31 cellular contexts compared by ENCODE assay signal in the genomic region with DNA sequence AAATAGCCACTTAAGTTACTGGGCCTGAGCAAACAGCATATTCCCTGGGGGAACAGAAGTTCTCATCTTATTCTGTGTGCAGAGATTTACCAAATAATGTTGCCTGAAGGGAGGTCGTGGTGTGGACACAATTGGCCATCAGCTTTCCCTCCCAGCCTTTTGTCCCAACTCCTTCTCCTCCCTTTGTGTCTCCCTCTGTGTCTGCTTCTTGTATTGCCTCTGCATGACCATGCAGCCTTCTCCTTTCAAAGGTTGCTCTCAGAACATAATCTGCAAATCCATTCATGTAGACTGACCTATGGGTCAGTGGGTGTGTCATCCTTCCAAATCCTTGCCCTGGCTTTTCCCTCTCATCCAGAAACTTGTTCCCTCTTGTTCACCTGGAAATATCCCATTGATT.
DNase-seq lines count a peak whose midpoint lies in the region; ATAC-seq and TF ChIP-seq lines count a peak whose summit lies in the region.
"Had no signal": no experiment of that assay in that cellular context is flagged by ENCODE, and none has a peak within 500 bp of the region (broad histone marks: within the 10 kb centered on the region; RNA-seq: fewer than 3 reads in every experiment).

No MANE protein-coding gene starts in this region.

- peak; percentile 1 for ATAC-seq in left ventricle myocardium superior
- no peak for ATAC-seq in left cardiac atrium
- no peak for ATAC-seq in HG03039 (IDR thresholded peaks at IDR 0.05; ENCODE audit: unreplicated experiment)
- no peak for ATAC-seq in upper lobe of right lung
- ATAC-seq: Panc1, psoas muscle had no signal

- no peak overlapping the region for H3K9ac ChIP-seq in endodermal cell (ENCODE audit: extremely low read depth, low read length, poor library complexity, severe bottlenecking)

- peaks cover 15% of the 10 kb centered on the region for H3K9me3 Mint-ChIP-seq in endodermal cell
- H3K9me3 Mint-ChIP-seq: activated CD4-positive, alpha-beta memory T cell treated with anti-CD3 and anti-CD28 coated beads, Interleukin-2, amount 10 ng/mL, durations not matched to agents 7 days and 5 days had no signal

- no peak overlapping the region for H3K4me3 Mint-ChIP-seq in endodermal cell
- H3K4me3 Mint-ChIP-seq: activated CD4-positive, alpha-beta memory T cell treated with anti-CD3 and anti-CD28 coated beads, Interleukin-2, amount 10 ng/mL, durations not matched to agents 7 days and 5 days; mesothelial cell of epicardium had no signal

- WGBS in endodermal cell (ENCODE audit: insufficient coverage in 1 of 2, insufficient read length in 1 of 2), 2 experiments: 43 to 85% methylated on average over 1 of the region's 1 CpG

- no peaks in the 10 kb centered on the region for H3K4me1 ChIP-seq in endodermal cell (ENCODE audit: control insufficient read depth, insufficient read depth, low read length)
- no peaks in the 10 kb centered on the region for H3K4me1 ChIP-seq in upper lobe of right lung
- H3K4me1 ChIP-seq: Caco-2, sigmoid colon, tibial nerve had no signal

- H3K27me3 Mint-ChIP-seq in endodermal cell (ENCODE audit: insufficient read depth): no peaks in the 10 kb centered on the region

- peaks cover 9% of the 10 kb centered on the region for H3K4me1 Mint-ChIP-seq in endodermal cell
- H3K4me1 Mint-ChIP-seq: activated CD4-positive, alpha-beta memory T cell treated with anti-CD3 and anti-CD28 coated beads, Interleukin-2, amount 10 ng/mL, durations not matched to agents 7 days and 5 days had no signal

- no peaks in the 10 kb centered on the region for H3K36me3 ChIP-seq in endodermal cell (ENCODE audit: control insufficient read depth, insufficient read depth, low read length)
- H3K36me3 ChIP-seq in upper lobe of right lung: no peaks in the 10 kb centered on the region
- H3K36me3 ChIP-seq: sigmoid colon, tibial nerve had no signal

- no peak overlapping the region for H3K27ac Mint-ChIP-seq in endodermal cell
- H3K27ac Mint-ChIP-seq: activated CD4-positive, alpha-beta memory T cell treated with anti-CD3 and anti-CD28 coated beads, Interleukin-2, amount 10 ng/mL, durations not matched to agents 7 days and 5 days; mesothelial cell of epicardium had no signal

- H3K4me3 ChIP-seq in endodermal cell (ENCODE audit: low read length) (no peak overlapping the region), upper lobe of right lung (no peak overlapping the region)
- H3K4me3 ChIP-seq: coronary artery, psoas muscle, sigmoid colon, tibial nerve had no signal

- H3K27ac ChIP-seq in endodermal cell (ENCODE audit: low read depth, low read length) (peak overlapping the region; percentile 91), upper lobe of right lung (no peak overlapping the region)
- H3K27ac ChIP-seq: C4-2B, coronary artery, sigmoid colon, tibial nerve had no signal

- H3K9me3 ChIP-seq in endodermal cell (ENCODE audit: control insufficient read depth, low read length): peaks cover 18% of the 10 kb centered on the region
- H3K9me3 ChIP-seq in upper lobe of right lung: no peaks in the 10 kb centered on the region
- H3K9me3 ChIP-seq: Caco-2, psoas muscle had no signal

- intact Hi-C loops in left ventricle myocardium superior (cut with micrococcal nuclease) (no loop called here), left cardiac atrium (cut with DNase I) (no loop called here), upper lobe of right lung (cut with DNase I) (no loop called here)

- H3K36me3 Mint-ChIP-seq in endodermal cell (ENCODE audit: low read depth): no peaks in the 10 kb centered on the region
- H3K36me3 Mint-ChIP-seq: mesothelial cell of epicardium had no signal

- TF ChIP-seq CTCF in endodermal cell (conservative IDR thresholded peaks at IDR 0.05) (no peak), upper lobe of right lung (IDR thresholded peaks at IDR 0.05) (no peak)

- H3K27me3 ChIP-seq in endodermal cell (ENCODE audit: control insufficient read depth, insufficient read depth, low read length, poor library complexity, severe bottlenecking) (no peaks in the 10 kb centered on the region), upper lobe of right lung (peaks cover 5% of the 10 kb centered on the region)
- H3K27me3 ChIP-seq: tibial nerve had no signal

- peak; percentile 13 for DNase-seq in DMS53 (lab: John Stamatoyannopoulos, UW)
- no peak for DNase-seq in DMS53 treated with DMSO at 0.1 percent for 48 hours (lab: John Stamatoyannopoulos, UW; ENCODE audit: unreplicated experiment)
- DNase-seq in left ventricle myocardium superior: no peak
- DNase-seq in left cardiac atrium: no peak
- DNase-seq in endodermal cell: no peak
- no peak for DNase-seq in upper lobe of right lung
- no peak for DNase-seq in NCI-H510A (lab: John Stamatoyannopoulos, UW)
- DNase-seq: 8988T; activated CD4-positive, alpha-beta memory T cell treated with anti-CD3 and anti-CD28 coated beads, Interleukin-2, amount 10 ng/mL, durations not matched to agents 7 days and 5 days; activated CD4-positive, alpha-beta T cell treated with anti-CD3 and anti-CD28 coated beads for 1 hour; activated CD8-positive, alpha-beta memory T cell treated with anti-CD3 and anti-CD28 coated beads, Interleukin-2, amount 50 U/mL, for 4 hours; activated naive CD4-positive, alpha-beta T cell treated with Interleukin-2 at 50 U/mL for 16 hours; Caco-2; caudate nucleus; DND-41; effector memory CD4-positive, alpha-beta T cell; erythroblast; islet precursor cell; NCI-H2029 treated with DMSO at 0.1 percent for 48 hours; NCI-H510A treated with DMSO at 0.1 percent for 48 hours; occipital lobe; psoas muscle; SIG-M5; sigmoid colon; stimulated activated CD4-positive, alpha-beta T cell treated with anti-CD3 and anti-CD28 coated beads, Interleukin-4, amount 100 ng/mL, for 1 hour had no signal
